ENCODE assay signal across 8 cellular contexts in the genomic region with DNA sequence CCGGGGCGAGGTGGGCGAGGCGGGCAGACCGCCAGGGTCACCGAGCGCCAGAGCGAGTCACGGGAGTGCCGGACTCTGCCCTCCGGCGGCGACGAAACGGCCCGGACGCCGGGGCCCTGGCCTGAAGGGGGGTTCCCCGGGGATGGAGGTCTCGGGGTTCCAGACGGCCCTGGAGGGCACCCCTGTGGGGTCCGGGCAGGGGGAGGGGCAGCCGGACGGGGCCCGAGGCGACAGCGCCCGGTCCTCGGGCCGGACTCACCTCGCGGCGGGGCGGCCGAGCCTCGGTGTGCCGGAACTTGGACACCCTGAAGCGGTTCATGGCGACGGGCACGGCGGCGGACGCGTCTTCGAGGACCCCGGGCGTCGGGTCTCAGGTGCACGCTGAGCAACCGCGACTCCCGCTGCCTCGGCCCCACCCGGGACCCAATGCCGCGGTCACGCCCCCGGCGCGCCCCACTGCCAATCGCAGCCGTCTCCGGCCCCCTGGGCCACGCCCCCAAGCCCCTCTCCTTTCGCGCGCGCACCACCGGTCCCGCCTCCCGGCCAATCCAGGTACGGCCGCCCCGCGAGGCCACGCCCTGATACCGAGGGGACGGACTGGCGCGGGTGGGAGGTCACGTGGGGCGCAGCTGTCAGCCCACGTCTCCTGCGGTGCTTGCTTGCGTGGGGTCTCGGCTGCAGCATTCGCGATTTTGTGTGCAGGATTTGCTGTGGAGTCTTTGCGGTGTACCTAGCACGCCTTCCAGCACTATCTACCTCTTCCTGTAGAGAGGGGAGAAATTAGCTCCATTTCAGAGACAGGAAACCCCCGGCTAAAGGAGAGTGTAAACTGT. TPM values are rescaled to one million over a fixed set of nuclear protein-coding genes. Genes with fewer than 3 reads are reported as not detected.
DNase-seq lines count a peak whose midpoint lies in the region; ATAC-seq and FAIRE-seq lines count a peak whose summit lies in the region.

A gene (minus strand): TSS at position 397 of the 833 bp plus-strand sequence. CDS start 78 bp downstream, at position 319.

- peak; percentile 54 for ATAC-seq in GM21360 (IDR thresholded peaks at IDR 0.05; ENCODE audit: unreplicated experiment)
- peak; percentile 69 for ATAC-seq in effector memory CD8-positive, alpha-beta T cell (replicated peaks)

- peak within 1 kb of the TSS; percentile 81 to 87 for H3K18ac ChIP-seq in mesenchymal stem cell (ENCODE audit: low read depth in 1 of 2, low read length in 2 of 2)

- peak within 1 kb of the TSS; percentile 95 to 98 for H3K27ac Mint-ChIP-seq in effector memory CD8-positive, alpha-beta T cell

- H3K4me3 Mint-ChIP-seq in effector memory CD8-positive, alpha-beta T cell, result peak within 1 kb of the TSS; percentile 86 to 88

- no peak within 1 kb of the TSS for H2BK5ac ChIP-seq in mesenchymal stem cell (ENCODE audit: low read depth, low read length, poor library complexity, severe bottlenecking)

- peak within 1 kb of the TSS; percentile 82 for H4K91ac ChIP-seq in mesenchymal stem cell (ENCODE audit: low read length)

- H2AFZ ChIP-seq in mesenchymal stem cell (ENCODE audit: low read depth, low read length), result peak within 1 kb of the TSS; percentile 72

- H3K27me3 ChIP-seq in mesenchymal stem cell (ENCODE audit: control insufficient read depth in 1 of 2, insufficient read depth in 1 of 2, low read length in 2 of 2), result no peaks in the 10 kb centered on the region

- peak within 1 kb of the TSS; percentile 85 for H3K9ac ChIP-seq in mesenchymal stem cell (ENCODE audit: low read length)

- H3K4me2 ChIP-seq in mesenchymal stem cell (ENCODE audit: low read length, poor library complexity, severe bottlenecking), result peak within 1 kb of the TSS; percentile 60

- H3K14ac ChIP-seq in mesenchymal stem cell (ENCODE audit: low read length in 2 of 2), result peak within 1 kb of the TSS; percentile 17 to 93

- peak within 1 kb of the TSS in 1 of 2 experiments; percentile 43 for H2BK12ac ChIP-seq in mesenchymal stem cell (ENCODE audit: low read length in 2 of 2)

- H3K4ac ChIP-seq in mesenchymal stem cell (ENCODE audit: low read depth in 1 of 2, low read length in 2 of 2), result peak within 1 kb of the TSS; percentile 67 to 81

- DNase-seq in COLO668 (lab: John Stamatoyannopoulos, UW; ENCODE audit: unreplicated experiment) (peak; percentile 98), HTR-8/SVneo (ENCODE audit: insufficient read length, low spot score) (peak; percentile 93), NOMO-1 (lab: John Stamatoyannopoulos, UW; ENCODE audit: unreplicated experiment in 2 of 2) (peak; percentile 92 to 95), mesenchymal stem cell (peak; percentile 91)
- DNase-seq in activated CD8-positive, alpha-beta memory T cell treated with anti-CD3 and anti-CD28 coated beads for 4 hours (ENCODE audit: low read depth in 2 of 2), result peak; percentile 97 to 99
- DNase-seq in effector memory CD8-positive, alpha-beta T cell, result peak; percentile 99 to 100 (median 100)
- peak; percentile 98 for DNase-seq in stimulated activated CD8-positive, alpha-beta memory T cell treated with anti-CD3 and anti-CD28 coated beads, Interleukin-12 subunit alpha, Interleukin-12 subunit beta, amount 100 ng/mL, for 24 hours (ENCODE audit: extremely low read depth)

- H4K8ac ChIP-seq in mesenchymal stem cell (ENCODE audit: low read length), result peak within 1 kb of the TSS; percentile 61

- H3K4me3 ChIP-seq in mesenchymal stem cell (ENCODE audit: insufficient read depth in 1 of 2, low read depth in 1 of 2, low read length in 2 of 2), result peak within 1 kb of the TSS; percentile 83 to 95

- H2BK120ac ChIP-seq in mesenchymal stem cell (ENCODE audit: low read depth, low read length), result peak within 1 kb of the TSS; percentile 52

- peaks cover 7 to 18% of the 10 kb centered on the region in 2 experiments for H3K36me3 ChIP-seq in mesenchymal stem cell (ENCODE audit: control insufficient read depth in 1 of 2, insufficient read depth in 2 of 2, low read depth in 1 of 2, low read length in 2 of 2)

- FAIRE-seq in HTR-8/SVneo (lab: Jason Lieb, UNC), result peak; percentile 86

- H3K4me1 ChIP-seq in mesenchymal stem cell (ENCODE audit: control insufficient read depth, insufficient read depth, low read depth, low read length), result peaks cover 13% of the 10 kb centered on the region

- H3K27ac ChIP-seq in mesenchymal stem cell (ENCODE audit: low read length, poor library complexity, severe bottlenecking), result no peak within 1 kb of the TSS

- H3K79me1 ChIP-seq in mesenchymal stem cell (replicated peaks; ENCODE audit: low read length, poor library complexity, severe bottlenecking), result peaks cover 34% of the 10 kb centered on the region

- H3K9me3 ChIP-seq in mesenchymal stem cell (ENCODE audit: control insufficient read depth, low read length), result no peaks in the 10 kb centered on the region

- peak within 1 kb of the TSS in 1 of 2 experiments; percentile 63 for H3K23ac ChIP-seq in mesenchymal stem cell (ENCODE audit: low read length in 2 of 2)

- under 1% methylated on average over 71 of the region's 92 CpGs for WGBS in mesenchymal stem cell

- H3K27me3 Mint-ChIP-seq in effector memory CD8-positive, alpha-beta T cell, result no peaks in the 10 kb centered on the region

- H2BK15ac ChIP-seq in mesenchymal stem cell (ENCODE audit: low read depth, poor library complexity, severe bottlenecking), result peak within 1 kb of the TSS; percentile 89

- H3K36me3 Mint-ChIP-seq in effector memory CD8-positive, alpha-beta T cell (ENCODE audit: insufficient read depth), result peaks cover 55% of the 10 kb centered on the region

- peaks cover 23 to 28% of the 10 kb centered on the region in 2 donors for H3K4me1 Mint-ChIP-seq in effector memory CD8-positive, alpha-beta T cell (ENCODE audit: low read depth in 2 of 2)

- no peaks in the 10 kb centered on the region for H3K9me3 Mint-ChIP-seq in effector memory CD8-positive, alpha-beta T cell

- H2AK5ac ChIP-seq in mesenchymal stem cell (ENCODE audit: low read length, severe bottlenecking), result no peak within 1 kb of the TSS

RNA-seq across cellular contexts. Expression of the gene that starts here (rescaled TPM):
- polyA plus RNA-seq in mesenchymal stem cell (2013, experiment 1 of 2), result 25.5 TPM
- 22.1 TPM for polyA plus RNA-seq in mesenchymal stem cell (2013, experiment 2 of 2)
